In the genomic region with DNA sequence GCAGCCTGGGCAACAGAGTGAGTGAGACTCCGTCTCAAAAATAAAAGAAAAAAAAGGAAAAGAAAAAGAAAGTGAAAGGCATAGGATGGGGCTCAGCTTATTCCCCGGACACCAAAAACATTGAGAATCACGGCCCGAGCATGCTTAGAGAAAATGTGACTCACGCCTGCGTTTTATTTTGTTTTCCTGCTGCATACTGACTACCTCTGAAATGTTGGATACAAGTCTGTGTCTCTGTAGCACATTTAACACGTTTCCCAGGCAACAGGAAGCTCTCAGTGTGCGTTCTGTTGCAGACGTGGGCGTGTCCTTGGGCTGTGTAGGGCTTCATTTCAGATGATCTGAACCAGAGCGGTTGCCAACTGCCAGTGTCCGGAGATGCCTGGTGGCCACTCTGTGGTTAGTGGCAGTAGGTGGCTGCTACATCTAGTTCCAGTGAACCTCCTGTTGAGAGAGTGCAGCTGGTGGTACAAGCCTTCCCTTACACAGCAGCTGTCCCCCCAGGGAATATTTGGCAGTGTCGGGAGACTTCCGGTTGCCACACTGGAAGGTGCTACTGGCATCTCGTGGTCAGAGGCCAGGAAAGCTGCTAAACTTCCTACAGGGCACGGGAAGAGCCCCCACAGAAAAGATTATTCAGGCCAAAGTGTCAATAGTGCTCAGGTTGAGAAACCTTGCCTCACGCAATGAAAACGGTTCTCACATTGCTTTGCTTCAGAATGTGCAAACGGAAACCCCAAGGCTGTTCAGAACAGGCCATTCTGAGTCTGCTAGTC, we compare ENCODE assay signal across 8 cellular contexts. TPM values are rescaled to one million over a fixed set of nuclear protein-coding genes. Genes with fewer than 3 reads are reported as not detected.
A peak's percentile ranks its signal among the peaks of the same experiment; 100 is the strongest.
DNase-seq lines count a peak whose midpoint lies in the region; ATAC-seq lines count a peak whose summit lies in the region.

No MANE protein-coding gene starts in this region.

- peaks cover 34% of the 10 kb centered on the region for H3K4me1 ChIP-seq in mononuclear cell (ENCODE audit: insufficient read depth, low read length)

- no peaks in the 10 kb centered on the region for H3K9me3 ChIP-seq in mononuclear cell (ENCODE audit: low read depth, low read length)

- peaks cover 47% of the 10 kb centered on the region for H3K4me1 Mint-ChIP-seq in dendritic cell treated with granulocyte-macrophage colony-stimulating factor and Interleukin-4, amounts not matched to agents 40 ng/mL and 50 ng/mL, for 4 days (ENCODE audit: low read depth)

- H3K27me3 Mint-ChIP-seq in dendritic cell treated with granulocyte-macrophage colony-stimulating factor and Interleukin-4, amounts not matched to agents 40 ng/mL and 50 ng/mL, for 4 days, result peaks cover 7% of the 10 kb centered on the region

- H3K4me3 Mint-ChIP-seq in dendritic cell treated with granulocyte-macrophage colony-stimulating factor and Interleukin-4, amounts not matched to agents 40 ng/mL and 50 ng/mL, for 4 days, result peak overlapping the region; percentile 56

- H3K36me3 Mint-ChIP-seq in dendritic cell treated with granulocyte-macrophage colony-stimulating factor and Interleukin-4, amounts not matched to agents 40 ng/mL and 50 ng/mL, for 4 days (ENCODE audit: low read depth), result no peaks in the 10 kb centered on the region

- ATAC-seq in HG02798 (IDR thresholded peaks at IDR 0.05; ENCODE audit: poor library complexity, unreplicated experiment), result peak; percentile 74

- no peaks in the 10 kb centered on the region for H3K9me3 Mint-ChIP-seq in dendritic cell treated with granulocyte-macrophage colony-stimulating factor and Interleukin-4, amounts not matched to agents 40 ng/mL and 50 ng/mL, for 4 days

- H3K27ac Mint-ChIP-seq in dendritic cell treated with granulocyte-macrophage colony-stimulating factor and Interleukin-4, amounts not matched to agents 40 ng/mL and 50 ng/mL, for 4 days, result peak overlapping the region; percentile 84

- DNase-seq in ELR (ENCODE audit: low read depth) (peak; percentile 86), NCI-H226 (peak; percentile 74), NCI-H82 treated with DMSO at 0.1 percent for 48 hours (lab: John Stamatoyannopoulos, UW; ENCODE audit: unreplicated experiment) (no peak)
- DNase-seq in activated CD4-positive, alpha-beta T cell treated with anti-CD3 and anti-CD28 coated beads, Interleukin-2, amount 50 U/mL, for 4 hours, result peak; percentile 61
- DNase-seq in stimulated activated CD8-positive, alpha-beta memory T cell treated with anti-CD3 and anti-CD28 coated beads, Interleukin-7, amount 100 ng/mL, for 1 hour (ENCODE audit: low read depth in 2 of 2), result peak; percentile 31 to 36

- peak overlapping the region; percentile 44 for H3K4me3 ChIP-seq in mononuclear cell (ENCODE audit: low read length)

- intact Hi-C loops in dendritic cell treated with granulocyte-macrophage colony-stimulating factor and Interleukin-4, amounts not matched to agents 40 ng/mL and 50 ng/mL, for 4 days (cut with micrococcal nuclease), result no loop called here

- H3K27me3 ChIP-seq in mononuclear cell (ENCODE audit: insufficient read depth, low read length), result no peaks in the 10 kb centered on the region

RNA-seq across cellular contexts. Expression of a gene that starts 3.0 kb away (rescaled TPM):
- 0.31 TPM for total RNA-seq in mononuclear cell

RNA-seq across cellular contexts. Expression of a gene that starts 8.2 kb away (rescaled TPM):
- total RNA-seq in mononuclear cell, result not detected
